In genomic region chr1:32068891-32069590, GRCh38 we compare ENCODE assay signal across 1 cellular context.
TF ChIP-seq lines count a peak whose summit lies in the region.

No MANE protein-coding gene starts in this region.

TF ChIP-seq in HEK293T, 16 proteins besides CTCF, POLR2A, EP300 and RAD21 (continued from another document):
- TF ChIP-seq PKNOX1 (IDR thresholded peaks at IDR 0.05) (no peak), HDGF (IDR thresholded peaks at IDR 0.05; ENCODE audit: borderline replicate concordance) (no peak)
